Comparison of ENCODE assay signal across 8 cellular contexts in genomic region chr17:43907425-43907981, GRCh38.
DNase-seq lines count a peak whose midpoint lies in the region; ATAC-seq lines count a peak whose summit lies in the region.

A gene with protein sequence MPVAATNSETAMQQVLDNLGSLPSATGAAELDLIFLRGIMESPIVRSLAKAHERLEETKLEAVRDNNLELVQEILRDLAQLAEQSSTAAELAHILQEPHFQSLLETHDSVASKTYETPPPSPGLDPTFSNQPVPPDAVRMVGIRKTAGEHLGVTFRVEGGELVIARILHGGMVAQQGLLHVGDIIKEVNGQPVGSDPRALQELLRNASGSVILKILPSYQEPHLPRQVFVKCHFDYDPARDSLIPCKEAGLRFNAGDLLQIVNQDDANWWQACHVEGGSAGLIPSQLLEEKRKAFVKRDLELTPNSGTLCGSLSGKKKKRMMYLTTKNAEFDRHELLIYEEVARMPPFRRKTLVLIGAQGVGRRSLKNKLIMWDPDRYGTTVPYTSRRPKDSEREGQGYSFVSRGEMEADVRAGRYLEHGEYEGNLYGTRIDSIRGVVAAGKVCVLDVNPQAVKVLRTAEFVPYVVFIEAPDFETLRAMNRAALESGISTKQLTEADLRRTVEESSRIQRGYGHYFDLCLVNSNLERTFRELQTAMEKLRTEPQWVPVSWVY (minus strand): TSS chr17:43907536. CDS start chr17:43904460, 3,076 bp downstream.

- ATAC-seq in HG02759 (IDR thresholded peaks at IDR 0.05; ENCODE audit: unreplicated experiment) = no peak
- ATAC-seq in GM21526 (IDR thresholded peaks at IDR 0.05; ENCODE audit: low FRiP score, unreplicated experiment) = no peak

- DNase-seq in ELR (ENCODE audit: low read depth) (peak; percentile 80), NCI-H2171 (lab: John Stamatoyannopoulos, UW) (peak; percentile 72), kidney glomerular epithelial cell (lab: John Stamatoyannopoulos, UW) (peak; percentile 84)
- DNase-seq in activated CD4-positive, alpha-beta T cell treated with anti-CD3 and anti-CD28 coated beads for 48 hours = peak; percentile 70
- DNase-seq in stimulated activated CD4-positive, alpha-beta T cell treated with anti-CD3 and anti-CD28 coated beads, Interleukin-12 subunit alpha, Interleukin-12 subunit beta, amount 100 ng/mL, for 48 hours (ENCODE audit: low read depth in 2 of 3, low spot score in 1 of 3) = peak in 2 of 3 donors; percentile 37 to 47

- H3K27ac ChIP-seq in cingulate gyrus (ENCODE audit: low read depth, low read length) = peak within 1 kb of the TSS; percentile 95
